Comparison of ENCODE assay signal across 8 cellular contexts in the genomic region with DNA sequence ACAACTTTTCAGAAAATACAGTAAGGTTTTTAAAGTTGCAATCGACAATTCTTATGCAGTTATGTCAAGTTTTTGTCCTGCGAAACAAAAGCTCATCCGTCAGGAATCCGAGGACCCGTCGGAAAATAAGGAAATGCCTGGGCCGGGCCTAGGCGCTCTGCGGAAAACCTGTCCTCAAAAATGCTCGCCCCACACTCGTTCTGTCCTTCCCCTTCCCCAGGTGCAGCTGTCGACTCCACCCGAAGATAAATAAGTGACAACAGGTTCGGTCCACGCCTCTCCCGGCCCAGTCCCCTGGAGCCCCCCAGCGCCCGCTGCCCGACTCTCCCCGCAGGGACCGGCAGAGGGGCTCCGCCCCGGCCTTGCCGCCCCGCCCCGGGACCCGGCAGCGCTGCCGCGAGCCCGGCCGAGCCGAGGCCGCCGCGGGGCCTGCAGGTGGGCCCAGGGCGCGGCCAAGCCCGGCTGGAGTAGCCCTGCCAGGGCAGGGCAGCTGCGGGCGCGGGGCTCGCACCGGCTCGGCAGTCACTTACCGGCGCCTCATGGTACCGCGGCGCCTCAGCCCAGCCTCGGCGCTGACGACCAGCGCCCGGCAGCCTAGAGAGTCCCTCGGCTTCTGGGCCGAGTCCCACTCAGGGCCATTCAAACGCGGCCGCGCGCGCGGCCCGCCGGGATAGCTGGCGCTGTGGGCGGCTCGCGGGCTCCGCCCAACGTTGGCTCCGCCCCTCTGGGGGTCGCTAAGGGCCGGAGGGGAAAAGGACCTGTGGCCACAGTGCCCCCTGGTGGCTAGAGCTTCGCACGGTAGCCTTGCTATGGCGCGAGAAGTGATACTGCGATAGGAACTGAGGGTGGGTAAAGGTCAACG. TPM values are rescaled to one million over a fixed set of nuclear protein-coding genes. Genes with fewer than 3 reads are reported as not detected.
DNase-seq lines count a peak whose midpoint lies in the region; ATAC-seq and TF ChIP-seq lines count a peak whose summit lies in the region.

A gene with protein sequence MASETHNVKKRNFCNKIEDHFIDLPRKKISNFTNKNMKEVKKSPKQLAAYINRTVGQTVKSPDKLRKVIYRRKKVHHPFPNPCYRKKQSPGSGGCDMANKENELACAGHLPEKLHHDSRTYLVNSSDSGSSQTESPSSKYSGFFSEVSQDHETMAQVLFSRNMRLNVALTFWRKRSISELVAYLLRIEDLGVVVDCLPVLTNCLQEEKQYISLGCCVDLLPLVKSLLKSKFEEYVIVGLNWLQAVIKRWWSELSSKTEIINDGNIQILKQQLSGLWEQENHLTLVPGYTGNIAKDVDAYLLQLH (minus strand): TSS at position 676 of the 862 bp plus-strand sequence. CDS start 46,420 bp downstream, outside the sequence.

- H3K9me3 ChIP-seq in OCI-LY3 (ENCODE audit: insufficient read depth, low read length), result no peaks in the 10 kb centered on the region
- H3K9me3 ChIP-seq in mucosa of descending colon, result no peaks in the 10 kb centered on the region

- peak; percentile 66 for DNase-seq in DMS153 (lab: John Stamatoyannopoulos, UW)
- peak; percentile 72 for DNase-seq in HuH-7.5 (ENCODE audit: low spot score)
- peak; percentile 100 for DNase-seq in activated CD8-positive, alpha-beta memory T cell treated with anti-CD3 and anti-CD28 coated beads, Interleukin-2, amount 50 U/mL, for 48 hours
- peak; percentile 91 for DNase-seq in epithelial cell of esophagus (ENCODE audit: low read depth)
- peak; percentile 98 to 99 (median 99) for DNase-seq in mucosa of descending colon
- peak; percentile 98 for DNase-seq in stimulated activated CD8-positive, alpha-beta memory T cell treated with anti-CD3 and anti-CD28 coated beads, Interleukin-4, amount 100 ng/mL, for 24 hours (ENCODE audit: low read depth)

- peak within 1 kb of the TSS; percentile 70 for H2AFZ ChIP-seq in OCI-LY3 (ENCODE audit: low read depth, low read length)

- intact Hi-C loops in mucosa of descending colon (cut with DNase I, micrococcal nuclease), result loop anchor here (5.0 to 10.0 kb wide), 3 partner anchors 105 to 147 kb away; a partner anchor contains a TSS

- H3K27ac ChIP-seq in OCI-LY3 (ENCODE audit: low read length), result peak within 1 kb of the TSS; percentile 50

- peak; percentile 80 for TF ChIP-seq CTCF in OCI-LY3 (IDR thresholded peaks at IDR 0.05; ENCODE audit: low read depth, low read length)
- peak; percentile 84 for TF ChIP-seq CTCF in epithelial cell of esophagus (IDR thresholded peaks at IDR 0.05; ENCODE audit: insufficient read depth, low read depth, low read length, missing control alignments)
- TF ChIP-seq CTCF in mucosa of descending colon (IDR thresholded peaks at IDR 0.05), result peak; percentile 88

- no peaks in the 10 kb centered on the region for H3K27me3 ChIP-seq in OCI-LY3 (ENCODE audit: low read depth, low read length)

- peaks cover 11% of the 10 kb centered on the region for H3K36me3 ChIP-seq in OCI-LY3 (replicated peaks; ENCODE audit: low read depth, low read length)
- H3K36me3 ChIP-seq in mucosa of descending colon (ENCODE audit: low read depth), result no peaks in the 10 kb centered on the region

- H3K4me2 ChIP-seq in OCI-LY3 (ENCODE audit: low read length), result peak within 1 kb of the TSS; percentile 87

- H3K9ac ChIP-seq in OCI-LY3 (ENCODE audit: low read length), result peak within 1 kb of the TSS; percentile 82

- H3K4me3 ChIP-seq in OCI-LY3 (ENCODE audit: low read length) (peak within 1 kb of the TSS; percentile 90), epithelial cell of esophagus (ENCODE audit: low read length) (peak within 1 kb of the TSS; percentile 58), mucosa of descending colon (peak within 1 kb of the TSS; percentile 10)

- peaks cover 6% of the 10 kb centered on the region for H3K4me1 ChIP-seq in OCI-LY3 (ENCODE audit: low read length)
- H3K4me1 ChIP-seq in mucosa of descending colon (ENCODE audit: low read depth), result peaks cover 10% of the 10 kb centered on the region

- ATAC-seq in GM21526 (IDR thresholded peaks at IDR 0.05; ENCODE audit: low FRiP score, unreplicated experiment), result peak; percentile 87
- ATAC-seq in mucosa of descending colon, result peak; percentile 99

- H4K20me1 ChIP-seq in OCI-LY3 (ENCODE audit: insufficient read depth, low read length), result no peaks in the 10 kb centered on the region

- peaks cover 49% of the 10 kb centered on the region for H3K79me2 ChIP-seq in OCI-LY3 (ENCODE audit: low read length)

RNA-seq across cellular contexts. Expression of the gene that starts here (rescaled TPM):
- 10 to 100 TPM; 42.8 to 52.6 (median 46.2) TPM for total RNA-seq in mucosa of descending colon

Comparison
In these comparisons a context has a peak if more than half of its experiments do, and no peak if none do; other contexts are left out.
1. Peak in every context shown above with its lines: DNase-seq, ATAC-seq, H3K4me3 ChIP-seq and H3K27ac ChIP-seq.
2. H3K4me3 ChIP-seq: peak in every context shown above with its lines; median percentile 90 in OCI-LY3; 58 in epithelial cell of esophagus; 10 in mucosa of descending colon.